In genomic region chr3:52793702-52794611, GRCh38 we compare ENCODE assay signal across 27 cellular contexts. TPM values are rescaled to one million over a fixed set of nuclear protein-coding genes. Genes with fewer than 3 reads are reported as not detected.
"Had no signal": no experiment of that assay in that cellular context is flagged by ENCODE, and none has a peak within 500 bp of the region (broad histone marks: within the 10 kb centered on the region; RNA-seq: fewer than 3 reads in every experiment).

No MANE protein-coding gene starts in this region.

- H3K36me3 ChIP-seq: gastroesophageal sphincter, heart left ventricle, left lung, neutrophil, pancreas, upper lobe of left lung had no signal

- H3K4me1 Mint-ChIP-seq: activated B cell treated with CpG ODN at 0.5 μM for 24 hours; activated CD4-positive, alpha-beta T cell treated with anti-CD3 and anti-CD28 coated beads for 36 hours; activated naive CD8-positive, alpha-beta T cell treated with anti-CD3 and anti-CD28 coated beads for 36 hours; stimulated activated naive B cell treated with anti-CD40 and anti-IgM and Interleukin-4, amounts not matched to agents 10 μg/mL and 1 μg/mL and 100 μg/mL, for 72 hours had no signal

- H3K27me3 Mint-ChIP-seq: activated B cell treated with CpG ODN at 0.5 μM for 24 hours; activated CD4-positive, alpha-beta T cell treated with anti-CD3 and anti-CD28 coated beads for 36 hours; activated naive CD8-positive, alpha-beta T cell treated with anti-CD3 and anti-CD28 coated beads for 36 hours; naive thymus-derived CD8-positive, alpha-beta T cell; stimulated activated naive B cell treated with anti-CD40 and anti-IgM and Interleukin-4, amounts not matched to agents 10 μg/mL and 1 μg/mL and 100 μg/mL, for 72 hours had no signal

- H3K27ac Mint-ChIP-seq: activated B cell treated with CpG ODN at 0.5 μM for 24 hours; activated CD4-positive, alpha-beta T cell treated with anti-CD3 and anti-CD28 coated beads for 36 hours; activated naive CD8-positive, alpha-beta T cell treated with anti-CD3 and anti-CD28 coated beads for 36 hours; stimulated activated naive B cell treated with anti-CD40 and anti-IgM and Interleukin-4, amounts not matched to agents 10 μg/mL and 1 μg/mL and 100 μg/mL, for 72 hours; T-helper 17 cell had no signal

- H3K27ac ChIP-seq: epithelial cell of prostate, gastroesophageal sphincter, heart left ventricle, left lung, neutrophil, pancreas, testis, upper lobe of left lung had no signal

- H3K9me3 Mint-ChIP-seq: activated B cell treated with CpG ODN at 0.5 μM for 24 hours; activated naive CD8-positive, alpha-beta T cell treated with anti-CD3 and anti-CD28 coated beads for 36 hours; naive thymus-derived CD8-positive, alpha-beta T cell; stimulated activated naive B cell treated with anti-CD40 and anti-IgM and Interleukin-4, amounts not matched to agents 10 μg/mL and 1 μg/mL and 100 μg/mL, for 72 hours had no signal

- H3K4me3 ChIP-seq: gastroesophageal sphincter, heart left ventricle, left lung, pancreas, smooth muscle cell, testis, upper lobe of left lung had no signal

- H3K4me2 ChIP-seq: smooth muscle cell had no signal

- H3K9me3 ChIP-seq: gastroesophageal sphincter, heart left ventricle, left lung, neutrophil, pancreas, testis, upper lobe of left lung had no signal

- DNase-seq: activated B cell treated with CpG ODN at 0.5 μM for 24 hours; activated CD4-positive, alpha-beta T cell treated with anti-CD3 and anti-CD28 coated beads for 36 hours; activated CD4-positive, alpha-beta T cell treated with anti-CD3 and anti-CD28 coated beads, Interleukin-2, amount 50 U/mL, for 4 hours; activated naive CD4-positive, alpha-beta T cell treated with Interleukin-2 at 50 U/mL for 16 hours; activated naive CD8-positive, alpha-beta T cell treated with anti-CD3 and anti-CD28 coated beads for 36 hours; activated T-cell treated with anti-CD3 and anti-CD28 coated beads, Interleukin-2, amount 50 U/mL, for 48 hours; central memory CD4-positive, alpha-beta T cell; heart left ventricle; naive thymus-derived CD8-positive, alpha-beta T cell; stimulated activated CD4-positive, alpha-beta T cell treated with anti-CD3 and anti-CD28 coated beads, Interleukin-2, amount 100 ng/mL, for 48 hours; stimulated activated CD8-positive, alpha-beta memory T cell treated with anti-CD3 and anti-CD28 coated beads, Interleukin-4, amount 100 ng/mL, for 48 hours; stimulated activated naive B cell treated with anti-CD40 and anti-IgM and Interleukin-4, amounts not matched to agents 10 μg/mL and 1 μg/mL and 100 μg/mL, for 72 hours; SW 1271; T-helper 17 cell; testis; upper lobe of left lung had no signal

- H3K36me3 Mint-ChIP-seq: activated naive CD8-positive, alpha-beta T cell treated with anti-CD3 and anti-CD28 coated beads for 36 hours; naive thymus-derived CD8-positive, alpha-beta T cell; stimulated activated naive B cell treated with anti-CD40 and anti-IgM and Interleukin-4, amounts not matched to agents 10 μg/mL and 1 μg/mL and 100 μg/mL, for 72 hours had no signal

- H3K4me1 ChIP-seq: gastroesophageal sphincter, heart left ventricle, left lung, testis, upper lobe of left lung had no signal

- H3K27me3 ChIP-seq: gastroesophageal sphincter, heart left ventricle, left lung, neutrophil, pancreas, testis, upper lobe of left lung had no signal

- H3K4me3 Mint-ChIP-seq: activated B cell treated with CpG ODN at 0.5 μM for 24 hours; activated CD4-positive, alpha-beta T cell treated with anti-CD3 and anti-CD28 coated beads for 36 hours; activated naive CD8-positive, alpha-beta T cell treated with anti-CD3 and anti-CD28 coated beads for 36 hours; naive thymus-derived CD8-positive, alpha-beta T cell; stimulated activated naive B cell treated with anti-CD40 and anti-IgM and Interleukin-4, amounts not matched to agents 10 μg/mL and 1 μg/mL and 100 μg/mL, for 72 hours; T-helper 17 cell had no signal

RNA-seq across cellular contexts. Expression of gene ITIH3, which starts 0.6 kb away (rescaled TPM):
- total RNA-seq: activated B cell treated with CpG ODN at 0.5 μM for 24 hours; activated CD4-positive, alpha-beta T cell treated with anti-CD3 and anti-CD28 coated beads for 36 hours; activated naive CD8-positive, alpha-beta T cell treated with anti-CD3 and anti-CD28 coated beads for 36 hours; naive thymus-derived CD8-positive, alpha-beta T cell; pulmonary artery endothelial cell; smooth muscle cell; T-helper 17 cell had no signal
- polyA plus RNA-seq: keratinocyte, smooth muscle cell had no signal

RNA-seq across cellular contexts. Expression of gene ITIH1, which starts 16.6 kb away (rescaled TPM):
- total RNA-seq: activated CD4-positive, alpha-beta T cell treated with anti-CD3 and anti-CD28 coated beads for 36 hours; activated naive CD8-positive, alpha-beta T cell treated with anti-CD3 and anti-CD28 coated beads for 36 hours; astrocyte; gastroesophageal sphincter; lung microvascular endothelial cell; naive thymus-derived CD8-positive, alpha-beta T cell; pulmonary artery endothelial cell; sciatic nerve; smooth muscle cell; T-helper 17 cell had no signal
- polyA plus RNA-seq: keratinocyte; naive thymus-derived CD8-positive, alpha-beta T cell; smooth muscle cell had no signal

RNA-seq across cellular contexts. Expression of gene MUSTN1, which starts 40.9 kb away (rescaled TPM):
- total RNA-seq: astrocyte, pulmonary artery endothelial cell had no signal
- polyA plus RNA-seq: keratinocyte had no signal
